ENCODE assay signal across 19 cellular contexts in the genomic region with DNA sequence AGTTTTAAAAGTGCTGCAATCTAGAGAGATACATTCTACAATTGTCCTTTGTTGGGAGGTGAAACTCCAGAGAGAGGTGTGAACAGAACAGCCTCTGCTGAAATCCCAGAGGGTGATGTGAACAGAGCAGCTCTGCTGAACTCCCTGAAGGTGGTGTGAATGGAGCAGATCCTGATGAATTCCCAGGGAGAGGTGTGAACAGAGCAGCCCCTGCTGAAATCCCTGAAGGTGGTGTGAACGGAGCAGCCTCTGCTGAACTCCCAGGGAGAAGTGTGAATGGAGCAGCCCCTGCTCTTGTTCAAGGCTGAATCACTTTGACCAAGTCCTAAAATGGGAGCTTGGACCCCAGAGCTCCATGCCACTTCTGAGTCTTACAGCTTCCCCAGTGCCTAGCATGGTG.
A peak's percentile ranks its signal among the peaks of the same experiment; 100 is the strongest.
DNase-seq lines count a peak whose midpoint lies in the region; ATAC-seq, FAIRE-seq and TF ChIP-seq lines count a peak whose summit lies in the region.
"Had no signal": no experiment of that assay in that cellular context is flagged by ENCODE, and none has a peak within 500 bp of the region (broad histone marks: within the 10 kb centered on the region; RNA-seq: fewer than 3 reads in every experiment).

No MANE protein-coding gene starts in this region.

- peaks cover 0 to 6% of the 10 kb centered on the region in 2 experiments for H3K36me3 ChIP-seq in endothelial cell of umbilical vein (ENCODE audit: control insufficient read depth in 2 of 2, extremely low read depth in 1 of 2, insufficient read depth in 2 of 2, low read length in 2 of 2)
- H3K36me3 ChIP-seq in neural progenitor cell: no peaks in the 10 kb centered on the region

- dilution Hi-C loops in endothelial cell of umbilical vein (cut with MboI; ENCODE audit: extremely low pct_ligation_motif_present, low sequenced_read_pairs): no loop called here

- TF ChIP-seq CTCF in RWPE1 (conservative IDR thresholded peaks at IDR 0.05; ENCODE audit: low read depth) (no peak), endothelial cell of umbilical vein (IDR thresholded peaks at IDR 0.05; ENCODE audit: extremely low read depth in 1 of 2, insufficient read depth in 1 of 2, low read depth in 1 of 2, low read length in 2 of 2) (no peak), neural progenitor cell (IDR thresholded peaks at IDR 0.05) (no peak)

- peaks cover 50% of the 10 kb centered on the region for H3F3A ChIP-seq in neural progenitor cell (ENCODE audit: low read depth)

- peaks cover 21% of the 10 kb centered on the region for H3K4me1 ChIP-seq in endothelial cell of umbilical vein (ENCODE audit: control insufficient read depth, extremely low read depth, insufficient read depth, low read length)
- peaks cover 39% of the 10 kb centered on the region for H3K4me1 ChIP-seq in neural progenitor cell
- H3K4me1 ChIP-seq: A549 had no signal

- H3K9me3 ChIP-seq in endothelial cell of umbilical vein (replicated peaks; ENCODE audit: control insufficient read depth, insufficient read depth, low read length) (no peaks in the 10 kb centered on the region), neural progenitor cell (ENCODE audit: low read depth) (no peaks in the 10 kb centered on the region)
- H3K9me3 ChIP-seq: A549 had no signal

- no peak overlapping the region for H3K4me2 ChIP-seq in endothelial cell of umbilical vein (ENCODE audit: insufficient read depth, low read length)
- H3K4me2 ChIP-seq in neural progenitor cell: no peak overlapping the region
- H3K4me2 ChIP-seq: A549 had no signal

- H3K27me3 Mint-ChIP-seq in neural progenitor cell (ENCODE audit: insufficient read depth, low read depth): peaks cover 4% of the 10 kb centered on the region
- H3K27me3 Mint-ChIP-seq in natural killer cell treated with Interleukin-12 subunit alpha and Interleukin-12 subunit beta and Interleukin-15 and Interleukin-18, amount 100 ng/mL, for 72 hours: no peaks in the 10 kb centered on the region

- no peak for DNase-seq in RWPE1 (ENCODE audit: low spot score)
- no peak for DNase-seq in endothelial cell of umbilical vein (ENCODE audit: low read depth, low spot score)
- DNase-seq in neural progenitor cell (ENCODE audit: low spot score): no peak
- DNase-seq in activated CD4-positive, alpha-beta T cell treated with anti-CD3 and anti-CD28 coated beads for 1 hour: no peak
- no peak for DNase-seq in natural killer cell treated with Interleukin-12 subunit alpha and Interleukin-12 subunit beta and Interleukin-15 and Interleukin-18, amount 100 ng/mL, for 72 hours (ENCODE audit: low spot score)
- DNase-seq: 8988T; C1 segment of cervical spinal cord; Calu3; CD4-positive, alpha-beta memory T cell; COR-L47; DMS53; GF-D8; GOT3; H7; HCEC 1CT had no signal

- BruUV-seq in endothelial cell of umbilical vein (replicated peaks; lab: Mats Ljungman, UMichigan): no TSS peak

- H3K4me3 ChIP-seq in endothelial cell of umbilical vein (replicated peaks in 1 of 3; ENCODE audit: insufficient read depth in 1 of 3, low read depth in 1 of 3, low read length in 3 of 3) (no peak overlapping the region), neural progenitor cell (no peak overlapping the region)
- H3K4me3 ChIP-seq: A549 had no signal

- H3K27me3 ChIP-seq in endothelial cell of umbilical vein (ENCODE audit: control insufficient read depth in 2 of 2, insufficient read depth in 2 of 2, low read length in 2 of 2) (no peaks in the 10 kb centered on the region), neural progenitor cell (no peaks in the 10 kb centered on the region)

- ATAC-seq in HG03095 (IDR thresholded peaks at IDR 0.05; ENCODE audit: unreplicated experiment): no peak
- no peak for ATAC-seq in natural killer cell treated with Interleukin-12 subunit alpha and Interleukin-12 subunit beta and Interleukin-15 and Interleukin-18, amount 100 ng/mL, for 72 hours
- ATAC-seq: A549 had no signal

- CTCF ChIA-PET in RWPE1 (lab: Yijun Ruan, JAX): interaction anchor here (0.8 to 0.9 kb wide), 2 partner anchors 16 to 224 kb away, joined by 3 to 4 read pairs; no protein-coding TSS in a partner anchor
- CTCF ChIA-PET in endothelial cell of umbilical vein (lab: Charles Lee): interaction anchor here (1.3 to 4.3 kb wide), 4 partner anchors 10 to 174 kb away, joined by 3 to 23 read pairs (median 19); no protein-coding TSS in a partner anchor

- no peak overlapping the region for H3K9ac ChIP-seq in endothelial cell of umbilical vein (replicated peaks; ENCODE audit: extremely low read depth, insufficient read depth, low read length)
- no peak overlapping the region for H3K9ac ChIP-seq in neural progenitor cell

- H3K9me1 ChIP-seq in endothelial cell of umbilical vein (replicated peaks; ENCODE audit: control insufficient read depth, extremely low read depth, insufficient read depth, low read length): no peaks in the 10 kb centered on the region

- intact Hi-C loops in endothelial cell of umbilical vein (cut with micrococcal nuclease): no loop called here

- H3K4me1 Mint-ChIP-seq in neural progenitor cell: peaks cover 36% of the 10 kb centered on the region
- H3K4me1 Mint-ChIP-seq in natural killer cell treated with Interleukin-12 subunit alpha and Interleukin-12 subunit beta and Interleukin-15 and Interleukin-18, amount 100 ng/mL, for 72 hours (ENCODE audit: low read depth in 2 of 2): no peaks in the 10 kb centered on the region
- H3K4me1 Mint-ChIP-seq: CD4-positive, alpha-beta memory T cell had no signal

- FAIRE-seq in endothelial cell of umbilical vein (lab: Jason Lieb, UNC): peak; percentile 15
- FAIRE-seq: A549, GM12891, GM18507 had no signal

- H3K36me3 Mint-ChIP-seq in neural progenitor cell: peaks cover 6% of the 10 kb centered on the region
- no peaks in the 10 kb centered on the region for H3K36me3 Mint-ChIP-seq in natural killer cell treated with Interleukin-12 subunit alpha and Interleukin-12 subunit beta and Interleukin-15 and Interleukin-18, amount 100 ng/mL, for 72 hours
- H3K36me3 Mint-ChIP-seq: CD4-positive, alpha-beta memory T cell had no signal

- peak overlapping the region; percentile 67 for H3K27ac ChIP-seq in RWPE1
- H3K27ac ChIP-seq in endothelial cell of umbilical vein (ENCODE audit: insufficient read depth, low read depth, low read length): no peak overlapping the region
- no peak overlapping the region for H3K27ac ChIP-seq in neural progenitor cell
- H3K27ac ChIP-seq: A549 had no signal

- peak overlapping the region; percentile 57 for H3K27ac Mint-ChIP-seq in neural progenitor cell
- H3K27ac Mint-ChIP-seq in natural killer cell treated with Interleukin-12 subunit alpha and Interleukin-12 subunit beta and Interleukin-15 and Interleukin-18, amount 100 ng/mL, for 72 hours: no peak overlapping the region

- H4K20me1 ChIP-seq in endothelial cell of umbilical vein (replicated peaks; ENCODE audit: control insufficient read depth, extremely low read depth, insufficient read depth, low read length): no peaks in the 10 kb centered on the region
- no peaks in the 10 kb centered on the region for H4K20me1 ChIP-seq in neural progenitor cell (ENCODE audit: low read depth)

- TF ChIP-seq POLR2A in endothelial cell of umbilical vein (IDR thresholded peaks at IDR 0.05; ENCODE audit: low read depth, low read length): no peak

- H3K79me2 ChIP-seq in endothelial cell of umbilical vein (ENCODE audit: control insufficient read depth, insufficient read depth, low read length): no peaks in the 10 kb centered on the region
- H3K79me2 ChIP-seq in neural progenitor cell (ENCODE audit: low read depth): no peaks in the 10 kb centered on the region

- H2AFZ ChIP-seq in endothelial cell of umbilical vein (ENCODE audit: low read depth, low read length) (no peak overlapping the region), neural progenitor cell (replicated peaks) (no peak overlapping the region)

- H3K4me3 Mint-ChIP-seq in neural progenitor cell: no peak overlapping the region
- no peak overlapping the region for H3K4me3 Mint-ChIP-seq in natural killer cell treated with Interleukin-12 subunit alpha and Interleukin-12 subunit beta and Interleukin-15 and Interleukin-18, amount 100 ng/mL, for 72 hours
- H3K4me3 Mint-ChIP-seq: CD4-positive, alpha-beta memory T cell had no signal

- no peaks in the 10 kb centered on the region for H3K9me3 Mint-ChIP-seq in neural progenitor cell
- no peaks in the 10 kb centered on the region for H3K9me3 Mint-ChIP-seq in natural killer cell treated with Interleukin-12 subunit alpha and Interleukin-12 subunit beta and Interleukin-15 and Interleukin-18, amount 100 ng/mL, for 72 hours
- H3K9me3 Mint-ChIP-seq: CD4-positive, alpha-beta memory T cell had no signal

- POLR2A ChIA-PET in RWPE1 (lab: Yijun Ruan, JAX; ENCODE audit: low non-redundant PET): no interaction called here
- POLR2A ChIA-PET in endothelial cell of umbilical vein (lab: Charles Lee): no interaction called here

TF ChIP-seq in endothelial cell of umbilical vein, 7 proteins besides CTCF, POLR2A, EP300 and RAD21:
- TF ChIP-seq, protein P1, sequence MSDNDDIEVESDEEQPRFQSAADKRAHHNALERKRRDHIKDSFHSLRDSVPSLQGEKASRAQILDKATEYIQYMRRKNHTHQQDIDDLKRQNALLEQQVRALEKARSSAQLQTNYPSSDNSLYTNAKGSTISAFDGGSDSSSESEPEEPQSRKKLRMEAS (IDR thresholded peaks at IDR 0.05; ENCODE audit: insufficient read depth, insufficient read length): no peak
